ENCODE assay signal across 1 cellular context in genomic region chr17:50051606-50052005, GRCh38.
TF ChIP-seq lines count a peak whose summit lies in the region.

No MANE protein-coding gene starts in this region.

TF ChIP-seq in GM23338, 12 proteins besides CTCF, POLR2A, EP300 and RAD21 (continued from another document):
- TF ChIP-seq CREB1 (CRISPR knock-in tag; IDR thresholded peaks at IDR 0.05; ENCODE audit: low read depth) (no peak), EZH2phosphoT487 (IDR thresholded peaks at IDR 0.05; ENCODE audit: unreplicated experiment) (no peak), POLR2AphosphoS5 (IDR thresholded peaks at IDR 0.05; ENCODE audit: low read depth) (no peak), STAT1 (IDR thresholded peaks at IDR 0.05; ENCODE audit: unreplicated experiment) (no peak), ETS1 (IDR thresholded peaks at IDR 0.05) (no peak), JUNB (IDR thresholded peaks at IDR 0.05; ENCODE audit: unreplicated experiment) (no peak), ZNF331 (CRISPR knock-in tag; IDR thresholded peaks at IDR 0.05; ENCODE audit: low read depth) (no peak), NANOG (IDR thresholded peaks at IDR 0.05; ENCODE audit: borderline replicate concordance) (no peak), EZH2 (IDR thresholded peaks at IDR 0.05; ENCODE audit: low read depth, unreplicated experiment) (no peak), ZNF114 (CRISPR knock-in tag; IDR thresholded peaks at IDR 0.05) (no peak), ZNF462 (CRISPR knock-in tag; IDR thresholded peaks at IDR 0.05) (no peak)
